Comparison of ENCODE assay signal across 7 cellular contexts in genomic region chr19:36215276-36216171, GRCh38. TPM values are rescaled to one million over a fixed set of nuclear protein-coding genes. Genes with fewer than 3 reads are reported as not detected.
DNase-seq lines count a peak whose midpoint lies in the region; ATAC-seq and TF ChIP-seq lines count a peak whose summit lies in the region.

No MANE protein-coding gene starts in this region.

- H3K36me3 Mint-ChIP-seq in T-helper 17 cell (ENCODE audit: low read depth), result peaks cover 3% of the 10 kb centered on the region

- TF ChIP-seq CTCF in fibroblast of pulmonary artery (IDR thresholded peaks at IDR 0.05; ENCODE audit: low read length, missing control alignments), result no peak

- H3K27ac Mint-ChIP-seq in T-helper 17 cell, result no peak overlapping the region

- H3K4me3 Mint-ChIP-seq in T-helper 17 cell, result no peak overlapping the region

- DNase-seq in ELR (ENCODE audit: low read depth) (peak; percentile 35), T-helper 17 cell (no peak), fibroblast of pulmonary artery (ENCODE audit: low read depth) (peak; percentile 53), renal cortical epithelial cell (ENCODE audit: low read depth) (peak; percentile 19)

- no peaks in the 10 kb centered on the region for H3K9me3 ChIP-seq in T-helper 17 cell (ENCODE audit: control insufficient read depth, low read length, poor library complexity, severe bottlenecking)

- peaks cover 16% of the 10 kb centered on the region for H3K4me1 Mint-ChIP-seq in T-helper 17 cell

- no peaks in the 10 kb centered on the region for H3K27me3 Mint-ChIP-seq in T-helper 17 cell

- H3K4me3 ChIP-seq in fibroblast of pulmonary artery (replicated peaks; ENCODE audit: low read depth, low read length), result peak overlapping the region; percentile 100

- ATAC-seq in HG03159 (IDR thresholded peaks at IDR 0.05; ENCODE audit: unreplicated experiment), result peak; percentile 14
- peak; percentile 1 for ATAC-seq in T-helper 17 cell
- no peak for ATAC-seq in HG02970 (IDR thresholded peaks at IDR 0.05; ENCODE audit: low FRiP score, unreplicated experiment)
- ATAC-seq in HG03135 (IDR thresholded peaks at IDR 0.05; ENCODE audit: unreplicated experiment), result no peak

RNA-seq across cellular contexts. Expression of gene ZNF146, which starts 0.6 kb away (rescaled TPM):
- 10 to 100 TPM; 23.8 to 29.5 TPM for total RNA-seq in T-helper 17 cell
- total RNA-seq in renal cortical epithelial cell, result 126 and 190 TPM in 2 replicates

RNA-seq across cellular contexts. Expression of gene ZNF565, which starts 1.1 kb away (rescaled TPM):
- total RNA-seq in T-helper 17 cell (1 to 10 TPM; 9.3 to 9.4 TPM), renal cortical epithelial cell (5.0 and 7.9 TPM in 2 replicates)

Comparison
In these comparisons a context has a peak if more than half of its experiments do, and no peak if none do; other contexts are left out.
1. DNase-seq: peak in ELR (single experiment), fibroblast of pulmonary artery (single experiment) and renal cortical epithelial cell (single experiment); none in T-helper 17 cell (0 of 3).
2. ATAC-seq: peak in HG03159 (single experiment) and T-helper 17 cell (single experiment); none in HG02970 (single experiment) and HG03135 (single experiment).